24 cellular contexts compared by ENCODE assay signal in the genomic region with DNA sequence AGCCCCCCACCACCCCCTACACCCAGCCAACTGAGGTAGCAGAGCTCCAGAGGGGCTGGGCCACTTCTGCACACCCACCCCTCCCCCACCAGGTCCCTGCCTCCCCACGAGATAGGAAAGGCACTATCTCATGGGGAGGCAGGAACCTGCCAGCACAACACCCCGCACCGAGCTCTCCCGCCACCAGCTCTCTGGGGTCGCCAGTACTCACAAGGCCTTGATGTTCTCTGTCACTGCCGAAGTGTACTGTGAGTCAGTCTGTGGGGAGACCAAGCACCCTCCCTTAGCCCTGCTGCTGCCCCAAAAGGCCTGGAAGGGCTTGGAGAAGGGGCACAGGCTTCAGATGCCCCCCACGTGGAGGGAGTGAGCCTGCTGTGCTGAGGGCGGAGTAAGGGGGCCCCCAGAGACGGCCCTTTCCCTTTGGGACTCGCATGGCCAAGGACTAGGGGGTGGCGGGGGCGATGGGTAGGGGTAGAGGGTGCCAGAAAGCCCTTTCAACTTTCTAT. TPM values are rescaled to one million over a fixed set of nuclear protein-coding genes. Genes with fewer than 3 reads are reported as not detected.
DNase-seq lines count a peak whose midpoint lies in the region; ATAC-seq, FAIRE-seq and TF ChIP-seq lines count a peak whose summit lies in the region.
"Had no signal": no experiment of that assay in that cellular context is flagged by ENCODE, and none has a peak within 500 bp of the region (broad histone marks: within the 10 kb centered on the region; RNA-seq: fewer than 3 reads in every experiment).

No MANE protein-coding gene starts in this region.

- CTCF ChIA-PET in IMR-90 (lab: Yijun Ruan, JAX) (no interaction called here), K562 (lab: Yijun Ruan, JAX; ENCODE audit: low intra/inter-chr PET ratio) (no interaction called here)
- CTCF ChIA-PET in CD4-positive, alpha-beta T cell (lab: Charles Lee) = interaction anchor here (1.7 kb wide), 1 partner anchor 47 kb away, joined by 4 read pairs; no protein-coding TSS in a partner anchor

- TF ChIP-seq RAD21 in IMR-90 (IDR thresholded peaks at IDR 0.05; ENCODE audit: low read length) (no peak), K562 (CRISPR knock-in tag; conservative IDR thresholded peaks at IDR 0.05 in 1 of 2, IDR thresholded peaks at IDR 0.05 in 1 of 2) (no peak)

- no peak for ATAC-seq in IMR-90 (ENCODE audit: low read depth)
- peak; percentile 2; the same call in 1 of the 3 replicates for ATAC-seq in K562
- no peak for ATAC-seq in CD4-positive, alpha-beta T cell (ENCODE audit: poor library complexity)
- ATAC-seq: A549, Panc1 had no signal

- H3K9me1 ChIP-seq in IMR-90 (ENCODE audit: insufficient read depth, low read length) (0 out of 2 replicates have a peak, but pooled peaks cover 2% of the 10 kb centered on the region), K562 (ENCODE audit: control insufficient read depth, insufficient read depth, low read length) (peaks cover 6% of the 10 kb centered on the region)

- H2BK20ac ChIP-seq in IMR-90 (ENCODE audit: low read depth, low read length) = no peak overlapping the region

- H4K8ac ChIP-seq in IMR-90 (ENCODE audit: low read depth in 2 of 2, low read length in 2 of 2) (no peak overlapping the region), trophoblast cell (ENCODE audit: low read depth, low read length) (no peak overlapping the region)

- H3K27ac ChIP-seq in IMR-90 (ENCODE audit: insufficient read depth, low read length) = no peak overlapping the region
- H3K27ac ChIP-seq in K562 (ENCODE audit: extremely low read depth, low read depth, low read length) = no peak overlapping the region; the same call in 2 of the 3 replicates
- H3K27ac ChIP-seq in ovary = no peak overlapping the region
- no peak overlapping the region for H3K27ac ChIP-seq in CD4-positive, alpha-beta T cell (ENCODE audit: low read depth, low read length)
- H3K27ac ChIP-seq in trophoblast cell (ENCODE audit: low read depth, low read length) = no peak overlapping the region
- H3K27ac ChIP-seq: A549, HL-60, KMS-11, SJSA1 had no signal

- peaks cover 44% of the 10 kb centered on the region for H3K4me1 Mint-ChIP-seq in CD4-positive, alpha-beta T cell (ENCODE audit: low read depth)

- no peak overlapping the region for H4K5ac ChIP-seq in IMR-90 (ENCODE audit: low read depth, low read length)

- no peak overlapping the region for H2BK15ac ChIP-seq in IMR-90 (ENCODE audit: low read depth, low read length)

- H3K14ac ChIP-seq in IMR-90 (replicated peaks; ENCODE audit: low read depth, low read length) (no peak overlapping the region), trophoblast cell (ENCODE audit: low read length) (no peak overlapping the region)

- H2AFZ ChIP-seq in IMR-90 (replicated peaks; ENCODE audit: low read length, poor library complexity) = no peak overlapping the region
- H2AFZ ChIP-seq in K562 (ENCODE audit: low read depth, low read length) = no peak overlapping the region
- no peak overlapping the region for H2AFZ ChIP-seq in trophoblast cell (ENCODE audit: insufficient read depth, low read length, poor library complexity)

- no peaks in the 10 kb centered on the region for H3K9me3 Mint-ChIP-seq in CD4-positive, alpha-beta T cell
- H3K9me3 Mint-ChIP-seq: H9 had no signal

- no peaks in the 10 kb centered on the region for H3K27me3 Mint-ChIP-seq in CD4-positive, alpha-beta T cell
- H3K27me3 Mint-ChIP-seq: CD4-positive, CD25-positive, alpha-beta regulatory T cell had no signal

- H3K4ac ChIP-seq in IMR-90 (ENCODE audit: low read depth, low read length) (no peak overlapping the region), trophoblast cell (ENCODE audit: low read depth, low read length) (no peak overlapping the region)

- FAIRE-seq in K562 (lab: Jason Lieb, UNC) = no peak
- FAIRE-seq: A549 had no signal

- H4K12ac ChIP-seq in trophoblast cell (ENCODE audit: low read depth, low read length) = no peak overlapping the region

- H3K27ac Mint-ChIP-seq in CD4-positive, alpha-beta T cell = no peak overlapping the region
- H3K27ac Mint-ChIP-seq: H9 had no signal

- H3K18ac ChIP-seq in IMR-90 (ENCODE audit: low read depth, low read length) = no peak overlapping the region
- no peak overlapping the region for H3K18ac ChIP-seq in trophoblast cell (ENCODE audit: low read length)

- dilution Hi-C loops in IMR-90 (cut with HindIII; ENCODE audit: low sequenced_read_pairs, unreplicated experiment) = no loop called here

- no peak overlapping the region for H4K91ac ChIP-seq in IMR-90 (ENCODE audit: insufficient read depth, low read depth, low read length)
- H4K91ac ChIP-seq in trophoblast cell (ENCODE audit: low read depth, low read length) = no peak overlapping the region

- POLR2A ChIA-PET in IMR-90 (lab: Charles Lee; ENCODE audit: unreplicated experiment) = no interaction called here
- POLR2A ChIA-PET in K562 (lab: Yijun Ruan, JAX) = interaction anchor here (1.1 kb wide), 2 partner anchors 11 to 13 kb away, joined by 3 read pairs; no protein-coding TSS in a partner anchor
- POLR2A ChIA-PET in CD4-positive, alpha-beta T cell (lab: Charles Lee) = interaction anchor here (4.1 kb wide), 1 partner anchor 19 kb away, joined by 23 read pairs; a partner anchor contains a TSS

- H3K56ac ChIP-seq in IMR-90 (ENCODE audit: extremely low read depth, insufficient read depth, low read length) = no peak overlapping the region

- no peaks in the 10 kb centered on the region for H3K27me3 ChIP-seq in IMR-90 (ENCODE audit: control insufficient read depth, insufficient read depth, low read length)
- H3K27me3 ChIP-seq in K562 (ENCODE audit: control insufficient read depth in 2 of 2, insufficient read depth in 2 of 2, low read length in 2 of 2) = no peaks in the 10 kb centered on the region
- no peaks in the 10 kb centered on the region for H3K27me3 ChIP-seq in ovary
- H3K27me3 ChIP-seq in CD4-positive, alpha-beta T cell (ENCODE audit: control insufficient read depth, insufficient read depth, low read length) = no peaks in the 10 kb centered on the region
- no peaks in the 10 kb centered on the region for H3K27me3 ChIP-seq in trophoblast cell (ENCODE audit: insufficient read depth, low read length)
- H3K27me3 ChIP-seq: BE2C, SJSA1 had no signal

- H2BK5ac ChIP-seq in IMR-90 (ENCODE audit: low read depth, low read length, poor library complexity, severe bottlenecking) = no peak overlapping the region
- no peak overlapping the region for H2BK5ac ChIP-seq in trophoblast cell (ENCODE audit: low read depth, low read length, poor library complexity)

- H3K79me1 ChIP-seq in IMR-90 (ENCODE audit: low read depth in 1 of 2, low read length in 2 of 2) (peaks cover 26 to 56% of the 10 kb centered on the region in 2 experiments), trophoblast cell (ENCODE audit: low read length) (peaks cover 4% of the 10 kb centered on the region)

- H3K4me1 ChIP-seq in IMR-90 (ENCODE audit: control insufficient read depth, insufficient read depth, low read length) (peaks cover 23% of the 10 kb centered on the region), K562 (replicated peaks in 1 of 2; ENCODE audit: control insufficient read depth in 2 of 2, insufficient read depth in 2 of 2, low read length in 2 of 2) (peaks cover 23 to 66% of the 10 kb centered on the region in 2 experiments), ovary (ENCODE audit: insufficient read depth) (peaks cover 5% of the 10 kb centered on the region), trophoblast cell (ENCODE audit: control insufficient read depth in 1 of 2, insufficient read depth in 2 of 2, low read length in 2 of 2) (peaks cover 13 to 19% of the 10 kb centered on the region in 2 experiments)
- H3K4me1 ChIP-seq: BE2C had no signal

- no peak overlapping the region for H3K4me3 ChIP-seq in IMR-90 (ENCODE audit: insufficient read depth, low read depth, low read length)
- H3K4me3 ChIP-seq in K562 = no peak overlapping the region
- no peak overlapping the region for H3K4me3 ChIP-seq in ovary
- H3K4me3 ChIP-seq in trophoblast cell (ENCODE audit: low read depth, low read length) = no peak overlapping the region
- H3K4me3 ChIP-seq: A549, SJSA1 had no signal

- TF ChIP-seq CTCF in IMR-90 (conservative IDR thresholded peaks at IDR 0.05; ENCODE audit: low read depth, low read length) (no peak), K562 (IDR thresholded peaks at IDR 0.05 in 2 of 3, conservative IDR thresholded peaks at IDR 0.05 in 1 of 3; ENCODE audit: insufficient read depth in 2 of 3, low read depth in 1 of 3, low read length in 3 of 3) (no peak), ovary (IDR thresholded peaks at IDR 0.05) (no peak)
- no peak for TF ChIP-seq CTCF in CD4-positive, alpha-beta T cell (IDR thresholded peaks at IDR 0.05)

- H4K20me1 ChIP-seq in IMR-90 (ENCODE audit: insufficient read depth, low read length) = peaks cover 52% of the 10 kb centered on the region
- no peaks in the 10 kb centered on the region for H4K20me1 ChIP-seq in K562 (replicated peaks; ENCODE audit: control insufficient read depth, insufficient read depth, low read length)

- no peak overlapping the region for H3K4me3 Mint-ChIP-seq in CD4-positive, alpha-beta T cell
- H3K4me3 Mint-ChIP-seq: H9 had no signal

- no peak overlapping the region for H2BK12ac ChIP-seq in trophoblast cell (ENCODE audit: low read length)

- H3K36me3 Mint-ChIP-seq in CD4-positive, alpha-beta T cell (ENCODE audit: low read depth) = peaks cover 32% of the 10 kb centered on the region

- H3K36me3 ChIP-seq in IMR-90 (ENCODE audit: control insufficient read depth, insufficient read depth, low read length) (peaks cover 53% of the 10 kb centered on the region), K562 (ENCODE audit: control insufficient read depth, insufficient read depth, low read length) (peaks cover 76% of the 10 kb centered on the region; the same call in 2 of the 3 replicates), ovary (no peaks in the 10 kb centered on the region), trophoblast cell (ENCODE audit: control insufficient read depth in 1 of 2, insufficient read depth in 2 of 2, low read length in 2 of 2) (peaks cover 63% of the 10 kb centered on the region in 2 experiments)

- H3K9me3 ChIP-seq in IMR-90 (ENCODE audit: control insufficient read depth, insufficient read depth, low read length) (no peaks in the 10 kb centered on the region), K562 (replicated peaks; ENCODE audit: control insufficient read depth, insufficient read depth, low read depth, low read length) (no peaks in the 10 kb centered on the region), ovary (no peaks in the 10 kb centered on the region), trophoblast cell (ENCODE audit: insufficient read depth, low read depth, low read length) (no peaks in the 10 kb centered on the region)
- H3K9me3 ChIP-seq in CD4-positive, alpha-beta T cell (ENCODE audit: control insufficient read depth, low read length) = no peaks in the 10 kb centered on the region
- H3K9me3 ChIP-seq: A549, BE2C, SJSA1 had no signal

- no peak overlapping the region for H3K9ac ChIP-seq in IMR-90 (ENCODE audit: low read depth, low read length)
- H3K9ac ChIP-seq in K562 (ENCODE audit: insufficient read depth in 1 of 2, low read depth in 2 of 2, low read length in 2 of 2) = peak overlapping the region in 1 of 2 experiments; percentile 84; a peak in 2 of 4 replicates
- H3K9ac ChIP-seq in trophoblast cell (ENCODE audit: low read length) = no peak overlapping the region
- H3K9ac ChIP-seq: KMS-11 had no signal

- H3K4me2 ChIP-seq in IMR-90 (ENCODE audit: low read depth, low read length) (no peak overlapping the region), K562 (ENCODE audit: insufficient read depth, low read length) (no peak overlapping the region), trophoblast cell (ENCODE audit: low read length) (no peak overlapping the region)
- H3K4me2 ChIP-seq: A549, KMS-11 had no signal

- no TSS peak for BruUV-seq in IMR-90 (replicated peaks; lab: Mats Ljungman, UMichigan)
- no TSS peak for BruUV-seq in K562 (replicated peaks; lab: Mats Ljungman, UMichigan)

- 80% methylated on average over 1 of the region's 12 CpGs; no CpG with 5 or more reads in 1 of the 2 experiments for WGBS in IMR-90 (ENCODE audit: extremely low coverage in 2 of 2, insufficient read length in 1 of 2), 2 experiments
- 44% methylated on average over 7 of the region's 12 CpGs for WGBS in K562 (ENCODE audit: insufficient coverage, low coverage, missing lambda C conversion rate)
- 78 to 81% (median 79%) methylated on average over 11 to 12 of the region's 12 CpGs for WGBS in ovary, 3 donors
- WGBS in trophoblast cell (ENCODE audit: extremely low coverage, insufficient coverage, insufficient read length) = no CpG with 5 or more reads among the region's 12 CpGs

- H2AK5ac ChIP-seq in IMR-90 (ENCODE audit: low read depth, low read length) = no peak overlapping the region
- no peak overlapping the region for H2AK5ac ChIP-seq in trophoblast cell (ENCODE audit: low read length)

- H2BK120ac ChIP-seq in IMR-90 (ENCODE audit: low read depth, low read length) = no peak overlapping the region
- H2BK120ac ChIP-seq in trophoblast cell (ENCODE audit: insufficient read depth, low read length, poor library complexity) = no peak overlapping the region

- TF ChIP-seq POLR2A in IMR-90 (IDR thresholded peaks at IDR 0.05; ENCODE audit: low read depth, low read length) (no peak), K562 (conservative IDR thresholded peaks at IDR 0.05) (no peak), ovary (IDR thresholded peaks at IDR 0.05) (no peak)

- DNase-seq in 8988T = peak; percentile 46
- no peak for DNase-seq in IMR-90
- peak; percentile 42 to 53 (median 46) for DNase-seq in K562 (ENCODE audit: extremely low read depth in 1 of 4, low spot score in 3 of 4)
- peak in 3 of 5 donors; percentile 20 to 38 (median 30) for DNase-seq in ovary
- no peak for DNase-seq in CD4-positive, alpha-beta T cell
- no peak for DNase-seq in trophoblast cell
- no peak for DNase-seq in DMS 273 (lab: John Stamatoyannopoulos, UW; ENCODE audit: unreplicated experiment)
- DNase-seq: BE2C; CD4-positive, CD25-positive, alpha-beta regulatory T cell; COR-L47; DMS 273 treated with DMSO at 0.1 percent for 48 hours; DMS79 treated with DMSO at 0.1 percent for 48 hours; NCI-H1105 treated with DMSO at 0.1 percent for 48 hours; NCI-H2029 treated with DMSO at 0.1 percent for 48 hours; NCI-H2171; NCI-H524 treated with DMSO at 0.1 percent for 48 hours; NCI-H82 had no signal

- H3K79me2 ChIP-seq in K562 (ENCODE audit: control insufficient read depth, insufficient read depth, low read length) = peaks cover 30% of the 10 kb centered on the region
- peaks cover 12% of the 10 kb centered on the region for H3K79me2 ChIP-seq in trophoblast cell (ENCODE audit: control insufficient read depth, insufficient read depth, low read length, poor library complexity)

- H2AK9ac ChIP-seq in IMR-90 (replicated peaks; ENCODE audit: low read depth, low read length, poor library complexity) = peak overlapping the region; percentile 67

- no peak for TF ChIP-seq EP300 in K562 (IDR thresholded peaks at IDR 0.05; ENCODE audit: low read length)
- TF ChIP-seq EP300 in ovary (IDR thresholded peaks at IDR 0.05) = no peak

- intact Hi-C loops in IMR-90 (cut with micrococcal nuclease) = loop anchor here (5.0 kb wide), 1 partner anchor 107 kb away; a partner anchor contains a TSS
- intact Hi-C loops in K562 (cut with micrococcal nuclease) = no loop called here
- intact Hi-C loops in ovary (cut with DNase I) = loop anchor here in 1 of 4 donors (10.0 kb wide), 1 partner anchor 104 kb away; a partner anchor contains a TSS
- intact Hi-C loops in CD4-positive, alpha-beta T cell (cut with DNase I, micrococcal nuclease) = loop anchor here (2.0 to 10.0 kb wide), 5 partner anchors 54 to 494 kb away; a partner anchor contains a TSS

- in situ Hi-C loops in IMR-90 (cut with MboI; ENCODE audit: low sequenced_read_pairs) = no loop called here
- in situ Hi-C loops in K562 (cut with MboI) = no loop called here

- H3K23ac ChIP-seq in IMR-90 (ENCODE audit: low read depth, low read length) = no peak overlapping the region
- no peak overlapping the region for H3K23ac ChIP-seq in trophoblast cell (ENCODE audit: low read length)

RNA-seq across cellular contexts. Expression of a gene that starts 5.9 kb away (rescaled TPM):
- total RNA-seq in IMR-90 (2012; rRNA removed) (53.9 and 73.7 TPM in 2 replicates), K562 (2014; rRNA removed) (75.4 and 97.9 TPM in 2 replicates), K562 (2014; rRNA removed; fragmentation: Illumina TruSeq; extraction: Trizol) (53.9 and 64.8 TPM in 2 replicates), K562 (2015; rRNA removed; fragmentation: Illumina TruSeq; extraction: Trizol) (62.2 and 64.4 TPM in 2 replicates), K562 (2021) (120 and 133 TPM in 2 replicates), ovary (100 to 1,000 TPM in 1 of 7 donors, 10 to 100 TPM in 6; 51.2 to 102 (median 68.6) TPM)
- polyA plus RNA-seq in IMR-90 (2012; rRNA removed) (155 and 164 TPM in 2 replicates), K562 (2011; rRNA removed) (77.2 and 79.8 TPM in 2 replicates), K562 (2014; fragmentation: Illumina TruSeq; extraction: Trizol) (80.2 and 90.3 TPM in 2 replicates), K562 (2014; fragmentation: Nextera tagmentation; extraction: Ambion mirVana) (under 1 TPM; 0.34 to 0.37 TPM), K562 (2014; rRNA removed) (75.9 and 88.5 TPM in 2 replicates), ovary (10 to 100 TPM; 51.0 to 65.6 TPM)
- polyA plus RNA-seq in IMR-90 (2012; cell fraction: cytosol; rRNA removed) = 148 and 266 TPM in 2 replicates
- polyA plus RNA-seq in IMR-90 (2012; cell fraction: nucleus; rRNA removed; ENCODE audit: low replicate concordance) = 388 and 999 TPM in 2 replicates
- 133 and 442 TPM in 2 replicates for total RNA-seq in K562 (2011; cell fraction: chromatin; rRNA removed; ENCODE audit: low replicate concordance)
- total RNA-seq in K562 (2011; cell fraction: nucleolus; rRNA removed) = 330 and 396 TPM in 2 replicates
- total RNA-seq in K562 (2011; cell fraction: nucleoplasm; rRNA removed) = 200 and 206 TPM in 2 replicates
- 88.2 and 150 TPM in 2 replicates for polyA plus RNA-seq in K562 (2011; cell fraction: cytosol; rRNA removed)
- polyA plus RNA-seq in K562 (2011; cell fraction: nucleus; rRNA removed) = 249 and 384 TPM in 2 replicates
- 107 and 152 TPM in 2 replicates for polyA plus RNA-seq in K562 (2012)
- polyA minus RNA-seq in K562 (2011; rRNA and poly(A)+ RNA removed) = 44.9 and 70.3 TPM in 2 replicates
- polyA minus RNA-seq in K562 (2011; cell fraction: cytosol; rRNA and poly(A)+ RNA removed) = 77.2 and 90.7 TPM in 2 replicates
- polyA minus RNA-seq in K562 (2011; cell fraction: nucleus; rRNA and poly(A)+ RNA removed) = 113 and 122 TPM in 2 replicates
- total RNA-seq in CD4-positive, alpha-beta T cell = 100 to 1,000 TPM; 141 to 145 TPM
- 113 and 116 TPM in 2 replicates for polyA plus RNA-seq in trophoblast cell (2013)

RNA-seq across cellular contexts. Expression of a gene that starts 7.0 kb away (rescaled TPM):
- total RNA-seq in IMR-90 (2012; rRNA removed) (not detected in 2 replicates), K562 (2014; rRNA removed) (0.77 TPM in 1 of 2 replicates, not detected in the other), K562 (2014; rRNA removed; fragmentation: Illumina TruSeq; extraction: Trizol) (not detected in 2 replicates), K562 (2015; rRNA removed; fragmentation: Illumina TruSeq; extraction: Trizol) (not detected in 2 replicates), K562 (2021) (0.51 and 0.75 TPM in 2 replicates), ovary (10 to 100 TPM in 6 of 7 donors, 1 to 10 TPM in 1; 7.5 to 43.5 (median 20.6) TPM)
- polyA plus RNA-seq in IMR-90 (2012; rRNA removed) (0.72 and 1.9 TPM in 2 replicates), K562 (2011; rRNA removed) (not detected in 2 replicates), K562 (2014; fragmentation: Illumina TruSeq; extraction: Trizol) (not detected in 2 replicates), K562 (2014; fragmentation: Nextera tagmentation; extraction: Ambion mirVana) (not detected), K562 (2014; rRNA removed) (0.17 TPM in 1 of 2 replicates, not detected in the other), ovary (10 to 100 TPM in 1 of 2 donors, not detected in 1; 11.7 TPM)
- 1.3 and 3.2 TPM in 2 replicates for polyA plus RNA-seq in IMR-90 (2012; cell fraction: cytosol; rRNA removed)
- 2.3 and 12.6 TPM in 2 replicates for polyA plus RNA-seq in IMR-90 (2012; cell fraction: nucleus; rRNA removed; ENCODE audit: low replicate concordance)
- 0.90 TPM in 1 of 2 replicates, not detected in the other for total RNA-seq in K562 (2011; cell fraction: chromatin; rRNA removed; ENCODE audit: low replicate concordance)
- 0.83 and 1.1 TPM in 2 replicates for total RNA-seq in K562 (2011; cell fraction: nucleolus; rRNA removed)
- total RNA-seq in K562 (2011; cell fraction: nucleoplasm; rRNA removed) = not detected in 2 replicates
- polyA plus RNA-seq in K562 (2011; cell fraction: cytosol; rRNA removed) = not detected in 2 replicates
- polyA plus RNA-seq in K562 (2011; cell fraction: nucleus; rRNA removed) = 0.65 and 0.75 TPM in 2 replicates
- 0.47 TPM in 1 of 2 replicates, not detected in the other for polyA plus RNA-seq in K562 (2012)
- not detected in 2 replicates for polyA minus RNA-seq in K562 (2011; rRNA and poly(A)+ RNA removed)
- not detected in 2 replicates for polyA minus RNA-seq in K562 (2011; cell fraction: cytosol; rRNA and poly(A)+ RNA removed)
- polyA minus RNA-seq in K562 (2011; cell fraction: nucleus; rRNA and poly(A)+ RNA removed) = not detected in 2 replicates
- total RNA-seq in CD4-positive, alpha-beta T cell = 1 to 10 TPM; 3.6 to 4.2 TPM
- polyA plus RNA-seq in trophoblast cell (2013) = 2.2 and 2.5 TPM in 2 replicates
- total RNA-seq: HT-29 had no signal
- polyA plus RNA-seq: A549 had no signal

RNA-seq across cellular contexts. Expression of a gene that starts 20.0 kb away (rescaled TPM):
- total RNA-seq in IMR-90 (2012; rRNA removed) (168 and 184 TPM in 2 replicates), K562 (2014; rRNA removed) (148 and 236 TPM in 2 replicates), K562 (2014; rRNA removed; fragmentation: Illumina TruSeq; extraction: Trizol) (32.0 and 37.6 TPM in 2 replicates), K562 (2015; rRNA removed; fragmentation: Illumina TruSeq; extraction: Trizol) (107 and 109 TPM in 2 replicates), K562 (2021) (148 and 151 TPM in 2 replicates), ovary (100 to 1,000 TPM; 257 to 457 (median 337) TPM)
- polyA plus RNA-seq in IMR-90 (2012; rRNA removed) (152 and 201 TPM in 2 replicates), K562 (2011; rRNA removed) (44.8 and 45.2 TPM in 2 replicates), K562 (2014; fragmentation: Illumina TruSeq; extraction: Trizol) (75.0 and 79.8 TPM in 2 replicates), K562 (2014; fragmentation: Nextera tagmentation; extraction: Ambion mirVana) (1 to 10 TPM; 5.6 to 8.2 TPM), K562 (2014; rRNA removed) (64.0 and 70.7 TPM in 2 replicates), ovary (100 to 1,000 TPM; 125 to 265 TPM)
- 153 and 219 TPM in 2 replicates for polyA plus RNA-seq in IMR-90 (2012; cell fraction: cytosol; rRNA removed)
- 377 and 407 TPM in 2 replicates for polyA plus RNA-seq in IMR-90 (2012; cell fraction: nucleus; rRNA removed; ENCODE audit: low replicate concordance)
- total RNA-seq in K562 (2011; cell fraction: chromatin; rRNA removed; ENCODE audit: low replicate concordance) = 89.8 and 300 TPM in 2 replicates
- 389 and 414 TPM in 2 replicates for total RNA-seq in K562 (2011; cell fraction: nucleolus; rRNA removed)
- total RNA-seq in K562 (2011; cell fraction: nucleoplasm; rRNA removed) = 172 and 183 TPM in 2 replicates
- 47.2 and 77.9 TPM in 2 replicates for polyA plus RNA-seq in K562 (2011; cell fraction: cytosol; rRNA removed)
- 132 and 257 TPM in 2 replicates for polyA plus RNA-seq in K562 (2011; cell fraction: nucleus; rRNA removed)
- polyA plus RNA-seq in K562 (2012) = 159 and 567 TPM in 2 replicates
- 25.0 and 34.0 TPM in 2 replicates for polyA minus RNA-seq in K562 (2011; rRNA and poly(A)+ RNA removed)
- polyA minus RNA-seq in K562 (2011; cell fraction: cytosol; rRNA and poly(A)+ RNA removed) = 82.1 and 107 TPM in 2 replicates
- 184 and 191 TPM in 2 replicates for polyA minus RNA-seq in K562 (2011; cell fraction: nucleus; rRNA and poly(A)+ RNA removed)
- total RNA-seq in CD4-positive, alpha-beta T cell = 100 to 1,000 TPM; 260 to 267 TPM
- polyA plus RNA-seq in trophoblast cell (2013) = 253 and 279 TPM in 2 replicates

RNA-seq across cellular contexts. Expression of a gene that starts 57.9 kb away (rescaled TPM):
- total RNA-seq in IMR-90 (2012; rRNA removed) (6.6 and 7.2 TPM in 2 replicates), K562 (2014; rRNA removed) (16.8 and 22.7 TPM in 2 replicates), K562 (2014; rRNA removed; fragmentation: Illumina TruSeq; extraction: Trizol) (7.2 and 9.7 TPM in 2 replicates), K562 (2015; rRNA removed; fragmentation: Illumina TruSeq; extraction: Trizol) (10.4 and 12.2 TPM in 2 replicates), K562 (2021) (18.4 and 20.7 TPM in 2 replicates), ovary (10 to 100 TPM; 46.2 to 61.1 (median 50.3) TPM)
- polyA plus RNA-seq in IMR-90 (2012; rRNA removed) (20.3 and 24.7 TPM in 2 replicates), K562 (2011; rRNA removed) (25.6 and 35.4 TPM in 2 replicates), K562 (2014; fragmentation: Illumina TruSeq; extraction: Trizol) (18.0 and 18.5 TPM in 2 replicates), K562 (2014; fragmentation: Nextera tagmentation; extraction: Ambion mirVana) (1 to 10 TPM; 3.6 to 6.2 TPM), K562 (2014; rRNA removed) (39.0 and 42.7 TPM in 2 replicates), ovary (10 to 100 TPM; 26.9 to 59.3 TPM)
- polyA plus RNA-seq in IMR-90 (2012; cell fraction: cytosol; rRNA removed) = 9.9 and 11.2 TPM in 2 replicates
- polyA plus RNA-seq in IMR-90 (2012; cell fraction: nucleus; rRNA removed; ENCODE audit: low replicate concordance) = 140 and 168 TPM in 2 replicates
- 168 and 262 TPM in 2 replicates for total RNA-seq in K562 (2011; cell fraction: chromatin; rRNA removed; ENCODE audit: low replicate concordance)
- total RNA-seq in K562 (2011; cell fraction: nucleolus; rRNA removed) = 113 and 114 TPM in 2 replicates
- total RNA-seq in K562 (2011; cell fraction: nucleoplasm; rRNA removed) = 118 and 124 TPM in 2 replicates
- polyA plus RNA-seq in K562 (2011; cell fraction: cytosol; rRNA removed) = 18.4 and 20.1 TPM in 2 replicates
- polyA plus RNA-seq in K562 (2011; cell fraction: nucleus; rRNA removed) = 148 and 191 TPM in 2 replicates
- 18.9 and 21.4 TPM in 2 replicates for polyA plus RNA-seq in K562 (2012)
- polyA minus RNA-seq in K562 (2011; rRNA and poly(A)+ RNA removed) = 8.8 and 10.6 TPM in 2 replicates
- polyA minus RNA-seq in K562 (2011; cell fraction: cytosol; rRNA and poly(A)+ RNA removed) = 5.3 and 8.0 TPM in 2 replicates
- polyA minus RNA-seq in K562 (2011; cell fraction: nucleus; rRNA and poly(A)+ RNA removed) = 21.1 and 26.9 TPM in 2 replicates
- total RNA-seq in CD4-positive, alpha-beta T cell = 10 to 100 TPM; 31.8 to 32.8 TPM
- 11.5 and 11.6 TPM in 2 replicates for polyA plus RNA-seq in trophoblast cell (2013)

Comparison
In these comparisons a context has a peak if more than half of its experiments do, and no peak if none do; other contexts are left out.
1. DNase-seq: peak in 8988T (single experiment), K562 (4 of 4) and ovary (3 of 5); none in IMR-90 (single experiment), CD4-positive, alpha-beta T cell (0 of 10), trophoblast cell (0 of 2) and DMS 273 (single experiment).